Comparison of ENCODE assay signal across 9 cellular contexts in the genomic region with DNA sequence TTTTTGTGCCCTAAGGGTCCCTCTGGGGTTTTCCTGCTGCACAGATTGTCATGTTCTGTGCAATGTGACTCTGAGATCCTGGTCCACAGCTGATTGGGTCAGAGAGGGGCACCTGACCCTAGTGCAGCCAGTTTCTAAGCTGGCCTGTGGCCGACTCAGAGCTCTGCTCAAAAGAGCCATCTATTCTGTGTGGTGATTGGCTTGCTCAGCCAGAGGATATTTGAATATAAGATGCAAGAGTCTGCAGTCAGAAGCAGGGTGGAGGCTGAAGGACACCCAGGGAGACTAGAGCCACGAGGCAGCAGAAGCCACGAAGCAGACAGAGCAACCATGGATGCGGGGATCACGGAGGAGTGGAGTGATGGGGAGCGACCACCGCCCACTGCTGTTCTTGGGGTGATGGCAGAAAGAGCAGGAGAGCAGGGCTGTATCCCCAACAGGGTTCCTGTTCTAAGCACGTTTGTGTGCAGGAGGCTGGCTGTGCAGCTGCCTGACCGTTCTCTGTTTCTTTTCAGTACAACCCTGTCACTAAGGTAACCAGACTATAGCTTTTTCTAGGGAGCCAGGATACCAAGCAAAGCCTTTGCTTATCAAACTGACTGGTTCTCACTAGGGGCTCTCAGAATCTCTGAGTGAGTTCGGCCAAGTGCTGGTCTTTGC. TPM values are rescaled to one million over a fixed set of nuclear protein-coding genes. Genes with fewer than 3 reads are reported as not detected.
DNase-seq lines count a peak whose midpoint lies in the region; ATAC-seq and TF ChIP-seq lines count a peak whose summit lies in the region.
"Had no signal": no experiment of that assay in that cellular context is flagged by ENCODE, and none has a peak within 500 bp of the region (broad histone marks: within the 10 kb centered on the region; RNA-seq: fewer than 3 reads in every experiment).

No MANE protein-coding gene starts in this region.

- no peak for TF ChIP-seq CTCF in GM12865 (IDR thresholded peaks at IDR 0.05; ENCODE audit: insufficient read depth, low read depth, low read length, missing control alignments)

- H3K36me3 Mint-ChIP-seq in T-helper 17 cell (ENCODE audit: low read depth), result no peaks in the 10 kb centered on the region

- no peak overlapping the region for H3K4me3 Mint-ChIP-seq in T-helper 17 cell

- H3K9me3 ChIP-seq in T-helper 17 cell (ENCODE audit: control insufficient read depth, low read length, poor library complexity, severe bottlenecking), result peaks cover 2% of the 10 kb centered on the region
- H3K9me3 ChIP-seq: right lobe of liver had no signal

- DNase-seq in GM12865 (ENCODE audit: low read depth) (peak; percentile 57), RPMI7951 (ENCODE audit: low read depth) (peak; percentile 72), left cardiac atrium (peak; percentile 41), substantia nigra (lab: John Stamatoyannopoulos, UW) (peak in 34 of 49 donors; percentile 15 to 80 (median 46)), D341Med (ENCODE audit: low spot score) (no peak), T-helper 17 cell (no peak)

- intact Hi-C loops in left cardiac atrium (cut with DNase I), result no loop called here

- no peak overlapping the region for H3K27ac ChIP-seq in substantia nigra (ENCODE audit: low read depth, low read length, poor library complexity, severe bottlenecking)
- H3K27ac ChIP-seq: right lobe of liver had no signal

- H3K4me3 ChIP-seq in GM12865 (ENCODE audit: low read depth, low read length), result no peak overlapping the region
- H3K4me3 ChIP-seq: right lobe of liver had no signal

- ATAC-seq in HG02798 (IDR thresholded peaks at IDR 0.05; ENCODE audit: poor library complexity, unreplicated experiment) (peak; percentile 94), left cardiac atrium (peak; percentile 82 to 93), T-helper 17 cell (no peak), GM18907 (IDR thresholded peaks at IDR 0.05; ENCODE audit: unreplicated experiment) (no peak)
- ATAC-seq: right lobe of liver had no signal

- peaks cover 8% of the 10 kb centered on the region for H3K4me1 Mint-ChIP-seq in T-helper 17 cell

- H3K27ac Mint-ChIP-seq in T-helper 17 cell, result no peak overlapping the region

- H3K27me3 Mint-ChIP-seq in T-helper 17 cell, result peaks cover 31% of the 10 kb centered on the region

RNA-seq across cellular contexts. Expression of gene RHEB, which starts 19.5 kb away (rescaled TPM):
- 211 and 217 TPM in 2 replicates for total RNA-seq in RPMI7951 (2014; rRNA removed; shearing (Covaris generic))
- total RNA-seq in left cardiac atrium (100 to 1,000 TPM; 110 to 180 TPM), T-helper 17 cell (10 to 100 TPM; 62.5 to 71.1 TPM)

Comparison
In these comparisons a context has a peak if more than half of its experiments do, and no peak if none do; other contexts are left out.
1. DNase-seq: peak in GM12865 (single experiment), RPMI7951 (single experiment), left cardiac atrium (single experiment) and substantia nigra (34 of 49); none in D341Med (single experiment) and T-helper 17 cell (0 of 3).
2. ATAC-seq: peak in HG02798 (single experiment) and left cardiac atrium (2 of 2); none in T-helper 17 cell (single experiment) and GM18907 (single experiment).